23 cellular contexts compared by ENCODE assay signal in the genomic region with DNA sequence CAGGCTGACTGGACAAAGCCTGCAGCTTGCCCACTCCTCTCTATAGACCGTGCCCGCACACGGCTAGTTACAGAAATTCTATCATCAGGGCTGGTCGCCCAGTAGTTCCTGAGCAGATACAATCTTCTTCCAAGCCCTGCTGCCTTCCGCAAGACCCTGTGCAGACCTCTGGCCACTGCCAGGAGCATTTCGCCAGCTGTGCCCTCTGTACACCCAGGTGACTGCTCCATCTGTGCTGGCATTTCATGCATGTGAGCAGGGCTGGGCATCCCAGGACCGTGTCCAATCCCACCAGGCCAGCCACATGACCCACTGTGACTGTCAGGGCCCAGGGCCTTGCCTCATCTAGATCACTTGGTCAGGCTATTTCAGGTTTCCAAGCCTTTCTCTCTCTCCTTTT. TPM values are rescaled to one million over a fixed set of nuclear protein-coding genes. Genes with fewer than 3 reads are reported as not detected.
DNase-seq lines count a peak whose midpoint lies in the region; ATAC-seq and TF ChIP-seq lines count a peak whose summit lies in the region.
"Had no signal": no experiment of that assay in that cellular context is flagged by ENCODE, and none has a peak within 500 bp of the region (broad histone marks: within the 10 kb centered on the region; RNA-seq: fewer than 3 reads in every experiment).

No MANE protein-coding gene starts in this region.

- DNase-seq in stimulated activated naive CD8-positive, alpha-beta T cell treated with anti-CD3 and anti-CD28 coated beads, Interleukin-15, amount 100 ng/mL, for 72 hours: no peak
- no peak for DNase-seq in stimulated activated naive CD8-positive, alpha-beta T cell treated with anti-CD3 and anti-CD28 coated beads, Interleukin-15, Interleukin-2, amounts not matched to agents 100 U/mL and 50 U/mL, for 24 hours
- DNase-seq in endodermal cell: peak; percentile 40
- DNase-seq in sciatic nerve (ENCODE audit: low spot score): no peak
- no peak for DNase-seq in retina
- DNase-seq in progenitor cell of endocrine pancreas (ENCODE audit: low spot score, unreplicated experiment): no peak
- DNase-seq: AML-193; CD4-positive, alpha-beta T cell; NCI-H1048; NCI-H1417 treated with DMSO at 0.1 percent for 48 hours; NCI-H187; NCI-H2081 treated with DMSO at 0.1 percent for 48 hours; NCI-H2171; NCI-H226; NCI-H510A; SIG-M5 had no signal

- TF ChIP-seq CTCF in endodermal cell (conservative IDR thresholded peaks at IDR 0.05) (no peak), progenitor cell of endocrine pancreas (IDR thresholded peaks at IDR 0.05; ENCODE audit: unreplicated experiment) (no peak)

- no peaks in the 10 kb centered on the region for H3K9me3 ChIP-seq in endodermal cell (ENCODE audit: control insufficient read depth, low read length)
- H3K9me3 ChIP-seq: BLaER1 treated with 17β-estradiol and CSF1 and Interleukin-3, amounts not matched to agents 10 nM and 100 nM; HAP-1 had no signal

- no peaks in the 10 kb centered on the region for H3K36me3 ChIP-seq in endodermal cell (ENCODE audit: control insufficient read depth, insufficient read depth, low read length)
- H3K36me3 ChIP-seq: BLaER1 treated with 17β-estradiol and CSF1 and Interleukin-3, amounts not matched to agents 10 nM and 100 nM; HAP-1 had no signal

- ATAC-seq in stimulated activated naive CD8-positive, alpha-beta T cell treated with anti-CD3 and anti-CD28 coated beads, Interleukin-15, amount 100 ng/mL, for 72 hours: peak; percentile 38
- no peak for ATAC-seq in stimulated activated naive CD8-positive, alpha-beta T cell treated with anti-CD3 and anti-CD28 coated beads, Interleukin-15, Interleukin-2, amounts not matched to agents 100 U/mL and 50 U/mL, for 24 hours
- ATAC-seq in sciatic nerve: peak; percentile 47
- no peak for ATAC-seq in GM18907 (IDR thresholded peaks at IDR 0.05; ENCODE audit: unreplicated experiment)

- H3K36me3 Mint-ChIP-seq in endodermal cell (ENCODE audit: low read depth): no peaks in the 10 kb centered on the region
- H3K36me3 Mint-ChIP-seq in progenitor cell of endocrine pancreas (ENCODE audit: insufficient read depth): no peaks in the 10 kb centered on the region

- H3K4me3 Mint-ChIP-seq in stimulated activated naive CD8-positive, alpha-beta T cell treated with anti-CD3 and anti-CD28 coated beads, Interleukin-15, amount 100 ng/mL, for 72 hours: no peak overlapping the region
- no peak overlapping the region for H3K4me3 Mint-ChIP-seq in endodermal cell
- H3K4me3 Mint-ChIP-seq in progenitor cell of endocrine pancreas (ENCODE audit: low read depth): no peak overlapping the region
- H3K4me3 Mint-ChIP-seq: CD4-positive, alpha-beta T cell; GM23338 had no signal

- no peaks in the 10 kb centered on the region for H3K9me3 Mint-ChIP-seq in stimulated activated naive CD8-positive, alpha-beta T cell treated with anti-CD3 and anti-CD28 coated beads, Interleukin-15, amount 100 ng/mL, for 72 hours
- H3K9me3 Mint-ChIP-seq in endodermal cell (no peaks in the 10 kb centered on the region), progenitor cell of endocrine pancreas (ENCODE audit: low read depth) (no peaks in the 10 kb centered on the region)
- H3K9me3 Mint-ChIP-seq: CD4-positive, alpha-beta T cell; GM23338 had no signal

- H3K4me1 ChIP-seq in endodermal cell (ENCODE audit: control insufficient read depth, insufficient read depth, low read length): no peaks in the 10 kb centered on the region
- H3K4me1 ChIP-seq: HAP-1 had no signal

- 91 to 93% methylated on average over 6 to 7 of the region's 7 CpGs for WGBS in endodermal cell (ENCODE audit: insufficient coverage in 1 of 2, insufficient read length in 1 of 2), 2 experiments

- intact Hi-C loops in sciatic nerve (cut with DNase I): no loop called here

- no peak overlapping the region for H3K9ac ChIP-seq in endodermal cell (ENCODE audit: extremely low read depth, low read length, poor library complexity, severe bottlenecking)
- H3K9ac ChIP-seq: BLaER1 treated with 17β-estradiol and CSF1 and Interleukin-3, amounts not matched to agents 10 nM and 100 nM had no signal

- H3K27ac ChIP-seq in endodermal cell (ENCODE audit: low read depth, low read length): no peak overlapping the region
- H3K27ac ChIP-seq: BLaER1 treated with 17β-estradiol and CSF1 and Interleukin-3, amounts not matched to agents 10 nM and 100 nM; HL-60; RWPE1; SK-N-MC had no signal

- H3K27ac Mint-ChIP-seq in stimulated activated naive CD8-positive, alpha-beta T cell treated with anti-CD3 and anti-CD28 coated beads, Interleukin-15, amount 100 ng/mL, for 72 hours: no peak overlapping the region
- H3K27ac Mint-ChIP-seq in endodermal cell: no peak overlapping the region
- no peak overlapping the region for H3K27ac Mint-ChIP-seq in progenitor cell of endocrine pancreas
- H3K27ac Mint-ChIP-seq: CD4-positive, alpha-beta T cell had no signal

- H3K4me1 Mint-ChIP-seq in stimulated activated naive CD8-positive, alpha-beta T cell treated with anti-CD3 and anti-CD28 coated beads, Interleukin-15, amount 100 ng/mL, for 72 hours: no peaks in the 10 kb centered on the region
- H3K4me1 Mint-ChIP-seq in endodermal cell: peaks cover 13% of the 10 kb centered on the region
- no peaks in the 10 kb centered on the region for H3K4me1 Mint-ChIP-seq in progenitor cell of endocrine pancreas (ENCODE audit: low read depth)

- peaks cover 17% of the 10 kb centered on the region for H3K27me3 ChIP-seq in endodermal cell (ENCODE audit: control insufficient read depth, insufficient read depth, low read length, poor library complexity, severe bottlenecking)
- H3K27me3 ChIP-seq: BLaER1 treated with 17β-estradiol and CSF1 and Interleukin-3, amounts not matched to agents 10 nM and 100 nM had no signal

- no peak overlapping the region for H3K4me3 ChIP-seq in endodermal cell (ENCODE audit: low read length)
- H3K4me3 ChIP-seq: BLaER1 treated with 17β-estradiol and CSF1 and Interleukin-3, amounts not matched to agents 10 nM and 100 nM; GM23338; HAP-1; SK-N-MC had no signal

- H3K27me3 Mint-ChIP-seq in stimulated activated naive CD8-positive, alpha-beta T cell treated with anti-CD3 and anti-CD28 coated beads, Interleukin-15, amount 100 ng/mL, for 72 hours: peaks cover 66% of the 10 kb centered on the region
- H3K27me3 Mint-ChIP-seq in endodermal cell (ENCODE audit: insufficient read depth) (peaks cover 13% of the 10 kb centered on the region), progenitor cell of endocrine pancreas (peaks cover 9% of the 10 kb centered on the region)

RNA-seq across cellular contexts. Expression of a gene that starts 36.9 kb away (rescaled TPM):
- total RNA-seq in endodermal cell: 10 to 100 TPM; 13.9 to 15.4 TPM
- polyA plus RNA-seq in endodermal cell (2013, experiment 1 of 2): 5.3 TPM
- 4.5 TPM for polyA plus RNA-seq in endodermal cell (2013, experiment 2 of 2)
- total RNA-seq in sciatic nerve: 139 TPM
- total RNA-seq in progenitor cell of endocrine pancreas: 9.1 and 10.3 TPM in 2 replicates

Comparison
In these comparisons a context has a peak if more than half of its experiments do, and no peak if none do; other contexts are left out.
1. ATAC-seq: peak in stimulated activated naive CD8-positive, alpha-beta T cell treated with anti-CD3 and anti-CD28 coated beads, Interleukin-15, amount 100 ng/mL, for 72 hours (single experiment) and sciatic nerve (single experiment); none in stimulated activated naive CD8-positive, alpha-beta T cell treated with anti-CD3 and anti-CD28 coated beads, Interleukin-15, Interleukin-2, amounts not matched to agents 100 U/mL and 50 U/mL, for 24 hours (single experiment) and GM18907 (single experiment).